In the genomic region with DNA sequence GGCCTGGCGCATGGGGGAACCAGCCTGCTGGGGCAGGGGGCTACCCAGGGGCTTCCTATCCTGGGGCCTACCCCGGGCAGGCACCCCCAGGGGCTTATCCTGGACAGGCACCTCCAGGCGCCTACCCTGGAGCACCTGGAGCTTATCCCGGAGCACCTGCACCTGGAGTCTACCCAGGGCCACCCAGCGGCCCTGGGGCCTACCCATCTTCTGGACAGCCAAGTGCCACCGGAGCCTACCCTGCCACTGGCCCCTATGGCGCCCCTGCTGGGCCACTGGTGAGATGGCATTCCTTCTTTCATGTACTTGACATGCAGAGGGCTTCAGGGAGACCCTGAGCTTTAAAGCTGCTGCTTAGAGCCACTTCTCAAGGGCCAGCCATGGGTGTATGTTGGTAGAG, we compare ENCODE assay signal across 10 cellular contexts. TPM values are rescaled to one million over a fixed set of nuclear protein-coding genes. Genes with fewer than 3 reads are reported as not detected.
DNase-seq lines count a peak whose midpoint lies in the region; ATAC-seq and TF ChIP-seq lines count a peak whose summit lies in the region.
"Had no signal": no experiment of that assay in that cellular context is flagged by ENCODE, and none has a peak within 500 bp of the region (broad histone marks: within the 10 kb centered on the region; RNA-seq: fewer than 3 reads in every experiment).

No MANE protein-coding gene starts in this region.

- CTCF ChIA-PET in RWPE1 (lab: Yijun Ruan, JAX) (interaction anchor here (0.5 to 1.2 kb wide), 2 partner anchors 54 to 87 kb away, joined by 4 to 5 read pairs; a partner anchor contains a TSS), T-cell (lab: Charles Lee) (interaction anchor here in 1 of 2 donors (0.5 kb wide), 1 partner anchor 959 kb away, joined by 5 read pairs; no protein-coding TSS in a partner anchor)

- peaks cover 10% of the 10 kb centered on the region for H3K36me3 Mint-ChIP-seq in T-cell

- TF ChIP-seq CTCF in GM12864 (IDR thresholded peaks at IDR 0.05; ENCODE audit: low read depth, low read length, missing control alignments): peak; percentile 43
- no peak for TF ChIP-seq CTCF in RWPE1 (conservative IDR thresholded peaks at IDR 0.05; ENCODE audit: low read depth)
- peak; percentile 27 to 32 for TF ChIP-seq CTCF in fibroblast of lung (conservative IDR thresholded peaks at IDR 0.05 in 1 of 2, IDR thresholded peaks at IDR 0.05 in 1 of 2; ENCODE audit: low read depth in 1 of 2, low read length in 2 of 2)
- no peak for TF ChIP-seq CTCF in gastrocnemius medialis (IDR thresholded peaks at IDR 0.05 in 4 of 5, conservative IDR thresholded peaks at IDR 0.05 in 1 of 5)

- H3K79me2 ChIP-seq in fibroblast of lung (ENCODE audit: control insufficient read depth, insufficient read depth, low read length): peaks cover 65% of the 10 kb centered on the region

- peak overlapping the region; percentile 30; the same call in 1 of the 2 replicates for H3K27ac ChIP-seq in RWPE1
- H3K27ac ChIP-seq in fibroblast of lung (ENCODE audit: insufficient read depth, low read length): peak overlapping the region; percentile 87
- H3K27ac ChIP-seq in gastrocnemius medialis: peak overlapping the region; percentile 46 to 73 (median 56)

- no peak overlapping the region for H3K4me3 Mint-ChIP-seq in T-cell

- peaks cover 25% of the 10 kb centered on the region for H3K36me3 ChIP-seq in fibroblast of lung (ENCODE audit: control insufficient read depth, insufficient read depth, low read length)
- peaks cover 0 to 24% of the 10 kb centered on the region in 2 donors for H3K36me3 ChIP-seq in gastrocnemius medialis

- H3K4me1 Mint-ChIP-seq in T-cell: peaks cover 0 to 4% (median 0%) of the 10 kb centered on the region in 3 donors

- no peak for TF ChIP-seq POLR2A in gastrocnemius medialis (IDR thresholded peaks at IDR 0.05)

- in situ Hi-C loops in gastrocnemius medialis (cut with MboI; ENCODE audit: low sequenced_read_pairs in 4 of 4): no loop called here

- no peaks in the 10 kb centered on the region for H3K9me3 Mint-ChIP-seq in T-cell

- DNase-seq in GM12864 (ENCODE audit: low read depth) (no peak), RWPE1 (ENCODE audit: low spot score) (no peak), fibroblast of lung (ENCODE audit: low read depth in 2 of 2) (no peak), gastrocnemius medialis (no peak), NCI-H1105 (lab: John Stamatoyannopoulos, UW) (no peak), T-cell (no peak), UCSD-AML1 (lab: John Stamatoyannopoulos, UW; ENCODE audit: unreplicated experiment) (no peak)
- no peak for DNase-seq in central memory CD4-positive, alpha-beta T cell
- DNase-seq: activated CD4-positive, alpha-beta T cell treated with anti-CD3 and anti-CD28 coated beads, Interleukin-2, amount 50 U/mL, for 1 hour; cortex of kidney had no signal

- H4K20me1 ChIP-seq in fibroblast of lung (ENCODE audit: control insufficient read depth, extremely low read depth, insufficient read depth, low read length): peaks cover 2% of the 10 kb centered on the region

- no peak overlapping the region for H3K4me3 ChIP-seq in GM12864 (ENCODE audit: low read depth, low read length)
- peak overlapping the region in 1 of 4 experiments; percentile 46 for H3K4me3 ChIP-seq in fibroblast of lung (replicated peaks in 1 of 4; ENCODE audit: control extremely low read depth in 1 of 4, insufficient read depth in 1 of 4, low read depth in 3 of 4, low read length in 4 of 4)
- H3K4me3 ChIP-seq in gastrocnemius medialis: peak overlapping the region in 1 of 4 donors; percentile 17

- no peak overlapping the region for H3K27ac Mint-ChIP-seq in T-cell

- POLR2A ChIA-PET in RWPE1 (lab: Yijun Ruan, JAX; ENCODE audit: low non-redundant PET): no interaction called here
- POLR2A ChIA-PET in T-cell (lab: Charles Lee): no interaction called here

- H3K27me3 ChIP-seq in fibroblast of lung (ENCODE audit: control insufficient read depth, insufficient read depth, low read length) (no peaks in the 10 kb centered on the region), gastrocnemius medialis (no peaks in the 10 kb centered on the region)

- ATAC-seq in gastrocnemius medialis (no peak), T-cell (replicated peaks in 1 of 4) (no peak)

- H3K9me3 ChIP-seq in fibroblast of lung (ENCODE audit: control insufficient read depth, insufficient read depth, low read depth, low read length): no peaks in the 10 kb centered on the region
- no peaks in the 10 kb centered on the region for H3K9me3 ChIP-seq in gastrocnemius medialis

- no peak overlapping the region for H2AFZ ChIP-seq in fibroblast of lung (ENCODE audit: low read length)

- H3K27me3 Mint-ChIP-seq in T-cell: peaks cover 0 to 7% of the 10 kb centered on the region in 2 donors

- H3K9ac ChIP-seq in fibroblast of lung (ENCODE audit: insufficient read depth, low read length): peak overlapping the region; percentile 43

- peak overlapping the region; percentile 85 for H3K4me2 ChIP-seq in fibroblast of lung (ENCODE audit: extremely low read depth, insufficient read depth, low read length)

- H3K4me1 ChIP-seq in fibroblast of lung (ENCODE audit: control insufficient read depth, extremely low read depth, insufficient read depth, low read length) (peaks cover 18% of the 10 kb centered on the region), gastrocnemius medialis (peaks cover 19 to 32% of the 10 kb centered on the region in 2 donors)

- intact Hi-C loops in gastrocnemius medialis (cut with DNase I; ENCODE audit: low total_unique reads): no loop called here

RNA-seq across cellular contexts. Expression of a gene that starts 9.0 kb away (rescaled TPM):
- total RNA-seq in fibroblast of lung: 430 and 434 TPM in 2 replicates
- polyA plus RNA-seq in fibroblast of lung: 333 and 398 TPM in 2 replicates
- polyA plus RNA-seq in fibroblast of lung (2012): 345 and 493 TPM in 2 replicates
- 110 and 113 TPM in 2 replicates for polyA minus RNA-seq in fibroblast of lung (ENCODE audit: low replicate concordance)
- total RNA-seq in gastrocnemius medialis: 100 to 1,000 TPM in 1 of 4 donors, 10 to 100 TPM in 3; 68.0 to 124 (median 80.6) TPM
- total RNA-seq in T-cell: 10 to 100 TPM in 4 of 5 donors, 1 to 10 TPM in 1; 4.1 to 57.7 (median 35.8) TPM

RNA-seq across cellular contexts. Expression of a gene that starts 53.3 kb away (rescaled TPM):
- total RNA-seq in fibroblast of lung (0.77 and 8.1 TPM in 2 replicates), gastrocnemius medialis (not detected), T-cell (1 to 10 TPM in 1 of 5 donors, under 1 TPM in 4; 0.41 to 1.3 (median 0.73) TPM)
- polyA plus RNA-seq in fibroblast of lung: 10.5 and 31.2 TPM in 2 replicates
- polyA plus RNA-seq in fibroblast of lung (2012): 7.4 and 24.7 TPM in 2 replicates
- polyA minus RNA-seq in fibroblast of lung (ENCODE audit: low replicate concordance): 1.6 and 2.5 TPM in 2 replicates

Comparison
In these comparisons a context has a peak if more than half of its experiments do, and no peak if none do; other contexts are left out.
1. CTCF ChIP-seq: peak in GM12864 (single experiment) and fibroblast of lung (2 of 2); none in RWPE1 (single experiment) and gastrocnemius medialis (0 of 5).
2. H3K27ac ChIP-seq: peak in every context shown above with its lines; median percentile 87 in fibroblast of lung; 56 in gastrocnemius medialis; 30 in RWPE1.